8 cellular contexts compared by ENCODE assay signal in the genomic region with DNA sequence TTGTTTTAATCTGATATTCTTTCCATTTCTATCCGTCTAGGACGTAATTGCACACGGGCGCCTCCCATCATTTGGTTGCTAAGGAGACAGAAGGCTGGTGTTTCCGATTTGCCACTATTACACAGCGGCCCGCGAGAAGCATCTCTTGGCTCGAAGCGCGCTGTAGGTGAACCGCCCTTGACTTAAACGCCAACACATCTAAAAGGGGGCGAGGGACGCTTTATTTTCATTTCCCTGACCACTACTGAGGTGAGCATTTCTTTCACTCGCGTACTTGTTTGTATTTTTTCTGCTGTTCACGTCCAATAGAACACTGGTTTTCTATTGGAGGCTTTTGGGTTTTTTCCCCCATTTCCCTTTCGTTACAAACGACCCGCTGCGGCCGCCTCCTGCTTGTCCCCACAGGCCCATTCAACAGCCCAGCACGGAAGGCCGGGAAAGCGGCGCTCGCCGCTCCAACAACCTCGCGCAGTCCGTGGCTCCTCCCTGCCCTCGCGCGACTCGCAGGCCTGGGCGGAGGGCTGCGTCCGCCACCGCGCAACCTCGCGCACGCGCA. TPM values are rescaled to one million over a fixed set of nuclear protein-coding genes. Genes with fewer than 3 reads are reported as not detected.
DNase-seq lines count a peak whose midpoint lies in the region; ATAC-seq and TF ChIP-seq lines count a peak whose summit lies in the region.

No MANE protein-coding gene starts in this region.

- H3K4me1 Mint-ChIP-seq in IgD-negative memory B cell (peaks cover 25 to 32% (median 29%) of the 10 kb centered on the region in 3 donors), type B pancreatic cell (ENCODE audit: unreplicated experiment) (peaks cover 30% of the 10 kb centered on the region)

- H3K36me3 Mint-ChIP-seq in IgD-negative memory B cell (peaks cover 2% of the 10 kb centered on the region), type B pancreatic cell (peaks cover 4% of the 10 kb centered on the region)

- H3K4me3 ChIP-seq in DND-41 (ENCODE audit: low read depth in 1 of 2, low read length in 2 of 2) (peak overlapping the region; percentile 40 to 66; a peak in 3 of 4 replicates), gastroesophageal sphincter (peak overlapping the region; percentile 46 to 74), osteoblast (ENCODE audit: insufficient read depth, low read length) (peak overlapping the region; percentile 78)

- TF ChIP-seq CTCF in DND-41 (IDR thresholded peaks at IDR 0.05; ENCODE audit: borderline replicate concordance, extremely low read depth, low read length, poor library complexity, severe bottlenecking) = no peak
- no peak for TF ChIP-seq CTCF in RWPE1 (conservative IDR thresholded peaks at IDR 0.05; ENCODE audit: low read depth)
- TF ChIP-seq CTCF in gastroesophageal sphincter (IDR thresholded peaks at IDR 0.05) = no peak
- no peak for TF ChIP-seq CTCF in osteoblast (IDR thresholded peaks at IDR 0.05; ENCODE audit: extremely low read depth, low read depth, low read length)
- TF ChIP-seq CTCF in type B pancreatic cell (conservative IDR thresholded peaks at IDR 0.05) = no peak

- CTCF ChIA-PET in RWPE1 (lab: Yijun Ruan, JAX) = interaction anchor here (0.5 to 2.0 kb wide), 6 partner anchors 8 to 1328 kb away, joined by 3 to 8 read pairs (median 4); a partner anchor contains a TSS

- no peak for TF ChIP-seq EP300 in gastroesophageal sphincter (IDR thresholded peaks at IDR 0.05)

- H3K27ac Mint-ChIP-seq in IgD-negative memory B cell (peak overlapping the region; percentile 98 to 100 (median 99)), type B pancreatic cell (peak overlapping the region; percentile 95)

- 1% methylated on average over 15 to 32 of the region's 45 CpGs for WGBS in gastroesophageal sphincter (ENCODE audit: low coverage in 1 of 2), 2 donors

- peak; percentile 82 for ATAC-seq in DND-41 (ENCODE audit: insufficient read depth, low read depth)
- peak; percentile 69 for ATAC-seq in GM21528 (IDR thresholded peaks at IDR 0.05; ENCODE audit: low FRiP score, unreplicated experiment)
- ATAC-seq in gastroesophageal sphincter = peak; percentile 91

- H3K27me3 ChIP-seq in DND-41 (ENCODE audit: insufficient read depth, low read length, poor library complexity) = no peaks in the 10 kb centered on the region
- no peaks in the 10 kb centered on the region for H3K27me3 ChIP-seq in gastroesophageal sphincter
- H3K27me3 ChIP-seq in osteoblast (ENCODE audit: insufficient read depth, low read length) = no peaks in the 10 kb centered on the region

- H3K4me1 ChIP-seq in DND-41 (ENCODE audit: insufficient read depth, low read length) (peaks cover 37% of the 10 kb centered on the region), gastroesophageal sphincter (peaks cover 0 to 40% (median 21%) of the 10 kb centered on the region in 3 donors), osteoblast (ENCODE audit: insufficient read depth, low read length) (peaks cover 16% of the 10 kb centered on the region)

- H3K27ac ChIP-seq in DND-41 (ENCODE audit: low read length) (peak overlapping the region; percentile 88), RWPE1 (peak overlapping the region; percentile 93), gastroesophageal sphincter (peak overlapping the region; percentile 84 to 99 (median 94)), osteoblast (ENCODE audit: low read depth, low read length) (peak overlapping the region; percentile 96)

- H3K36me3 ChIP-seq in DND-41 (ENCODE audit: insufficient read depth, low read length) (peaks cover 31% of the 10 kb centered on the region), gastroesophageal sphincter (no peaks in the 10 kb centered on the region), osteoblast (ENCODE audit: insufficient read depth, low read length) (no peaks in the 10 kb centered on the region)

- no peaks in the 10 kb centered on the region for H3K9me3 Mint-ChIP-seq in IgD-negative memory B cell
- no peaks in the 10 kb centered on the region for H3K9me3 Mint-ChIP-seq in type B pancreatic cell

- peak in 1 of 2 donors; percentile 27 for TF ChIP-seq POLR2A in gastroesophageal sphincter (IDR thresholded peaks at IDR 0.05)

- H3K79me2 ChIP-seq in DND-41 (ENCODE audit: insufficient read depth, low read length) (peaks cover 44% of the 10 kb centered on the region), osteoblast (ENCODE audit: insufficient read depth, low read length) (peaks cover 39% of the 10 kb centered on the region)

- POLR2A ChIA-PET in RWPE1 (lab: Yijun Ruan, JAX; ENCODE audit: low non-redundant PET) = interaction anchor here (0.8 kb wide), 1 partner anchor 224 kb away, joined by 4 read pairs; no protein-coding TSS in a partner anchor

- H3K4me2 ChIP-seq in DND-41 (ENCODE audit: insufficient read depth, low read length) (peak overlapping the region; percentile 75), osteoblast (ENCODE audit: insufficient read depth, low read length) (peak overlapping the region; percentile 95)

- H3K9me3 ChIP-seq in DND-41 (ENCODE audit: insufficient read depth, low read length, severe bottlenecking) (no peaks in the 10 kb centered on the region), gastroesophageal sphincter (no peaks in the 10 kb centered on the region), osteoblast (ENCODE audit: low read depth, low read length) (no peaks in the 10 kb centered on the region)

- DNase-seq in DND-41 (peak; percentile 65), RWPE1 (ENCODE audit: low spot score) (peak; percentile 53), osteoblast (ENCODE audit: insufficient read length, low spot score, missing footprints) (peak; percentile 98), type B pancreatic cell (ENCODE audit: extremely low spot score, unreplicated experiment) (no peak)
- DNase-seq in activated naive CD4-positive, alpha-beta T cell (lab: John Stamatoyannopoulos, UW) = peak in 3 of 4 experiments; percentile 14 to 35 (median 33)

- H4K20me1 ChIP-seq in DND-41 (ENCODE audit: insufficient read depth, low read length) = peaks cover 35% of the 10 kb centered on the region
- H4K20me1 ChIP-seq in osteoblast (ENCODE audit: insufficient read depth, low read length) = peaks cover 26% of the 10 kb centered on the region

- H3K9ac ChIP-seq in DND-41 (ENCODE audit: low read depth, low read length) = peak overlapping the region; percentile 80

- no peaks in the 10 kb centered on the region for H3K27me3 Mint-ChIP-seq in IgD-negative memory B cell
- no peaks in the 10 kb centered on the region for H3K27me3 Mint-ChIP-seq in type B pancreatic cell

- H2AFZ ChIP-seq in DND-41 (ENCODE audit: low read depth, low read length) = peak overlapping the region; percentile 96
- H2AFZ ChIP-seq in osteoblast (ENCODE audit: low read length) = peak overlapping the region; percentile 91

- H3K4me3 Mint-ChIP-seq in IgD-negative memory B cell = peak overlapping the region; percentile 91 to 97 (median 96)
- H3K4me3 Mint-ChIP-seq in type B pancreatic cell = peak overlapping the region; percentile 91

RNA-seq across cellular contexts. Expression of a gene that starts 0.5 kb away (rescaled TPM):
- polyA plus RNA-seq in IgD-negative memory B cell = 34.5 TPM
- total RNA-seq in gastroesophageal sphincter (10 to 100 TPM; 48.1 to 66.1 (median 57.1) TPM), osteoblast (25.3 and 26.5 TPM in 2 replicates), type B pancreatic cell (ENCODE audit: low replicate concordance) (37.6 and 41.2 TPM in 2 replicates)

RNA-seq across cellular contexts. Expression of a gene that starts 14.0 kb away (rescaled TPM):
- polyA plus RNA-seq in IgD-negative memory B cell = 0.08 TPM
- total RNA-seq in gastroesophageal sphincter (1 to 10 TPM in 1 of 4 donors, under 1 TPM in 3; 0.31 to 1.2 (median 0.56) TPM), osteoblast (0.36 and 0.88 TPM in 2 replicates), type B pancreatic cell (ENCODE audit: low replicate concordance) (0.29 and 0.65 TPM in 2 replicates)
